13 cellular contexts compared by ENCODE assay signal in the genomic region with DNA sequence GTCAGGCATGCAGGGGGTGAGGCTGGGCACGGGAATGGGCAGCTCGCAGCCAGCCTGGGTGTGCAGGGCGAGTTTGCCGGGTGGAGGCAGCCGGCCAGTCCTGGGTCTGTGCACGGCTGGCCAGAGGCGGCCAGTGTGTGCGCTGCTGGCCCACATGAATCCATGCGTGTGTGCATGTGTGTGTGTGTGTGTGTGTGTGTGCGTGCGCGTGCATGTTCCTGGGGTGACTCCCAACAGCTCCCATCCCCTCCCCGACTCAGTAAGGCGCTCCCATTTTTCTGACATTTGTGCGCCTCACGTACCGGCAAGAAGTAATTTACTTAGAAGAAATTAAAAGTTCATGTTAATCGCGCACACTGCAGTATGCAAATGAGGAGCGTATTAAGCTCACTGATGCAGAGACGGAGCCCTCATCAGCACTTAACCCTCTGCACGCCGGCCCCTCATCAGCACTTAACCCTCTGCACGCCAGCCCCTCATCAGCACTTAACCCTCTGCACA. TPM values are rescaled to one million over a fixed set of nuclear protein-coding genes. Genes with fewer than 3 reads are reported as not detected.
DNase-seq lines count a peak whose midpoint lies in the region; ATAC-seq, FAIRE-seq and TF ChIP-seq lines count a peak whose summit lies in the region.
"Had no signal": no experiment of that assay in that cellular context is flagged by ENCODE, and none has a peak within 500 bp of the region (broad histone marks: within the 10 kb centered on the region; RNA-seq: fewer than 3 reads in every experiment).

No MANE protein-coding gene starts in this region.

- no peaks in the 10 kb centered on the region for H3K9me2 ChIP-seq in OCI-LY1 (ENCODE audit: low read depth, low read length)

- TF ChIP-seq POLR2A in heart left ventricle (IDR thresholded peaks at IDR 0.05) (no peak), spleen (IDR thresholded peaks at IDR 0.05) (no peak)

- H4K20me1 ChIP-seq in OCI-LY1 (ENCODE audit: insufficient read depth, low read length), result no peaks in the 10 kb centered on the region

- no peaks in the 10 kb centered on the region for H3K9me3 Mint-ChIP-seq in endothelial cell (ENCODE audit: unreplicated experiment)
- H3K9me3 Mint-ChIP-seq: CD4-positive, alpha-beta T cell had no signal

- ATAC-seq in heart left ventricle, result no peak
- no peak for ATAC-seq in GM21529 (IDR thresholded peaks at IDR 0.05; ENCODE audit: unreplicated experiment)
- no peak for ATAC-seq in GM21360 (IDR thresholded peaks at IDR 0.05; ENCODE audit: unreplicated experiment)

- H3K4me3 ChIP-seq in heart left ventricle (no peak overlapping the region), OCI-LY1 (ENCODE audit: low read depth, low read length, poor library complexity, severe bottlenecking) (peak overlapping the region; percentile 35), kidney (ENCODE audit: low read length in 2 of 2) (no peak overlapping the region), spleen (no peak overlapping the region)

- H3K36me3 ChIP-seq in heart left ventricle, result no peaks in the 10 kb centered on the region
- no peaks in the 10 kb centered on the region for H3K36me3 ChIP-seq in OCI-LY1 (ENCODE audit: insufficient read depth, low read length)
- H3K36me3 ChIP-seq in kidney (ENCODE audit: control insufficient read depth in 1 of 2, insufficient read depth in 2 of 2, low read length in 2 of 2), result no peaks in the 10 kb centered on the region
- no peaks in the 10 kb centered on the region for H3K36me3 ChIP-seq in spleen

- no peak overlapping the region for H2AFZ ChIP-seq in OCI-LY1 (ENCODE audit: low read length)

- no peak overlapping the region for H3K27ac Mint-ChIP-seq in endothelial cell (ENCODE audit: unreplicated experiment)
- H3K27ac Mint-ChIP-seq: CD4-positive, alpha-beta T cell had no signal

- H3K4me1 ChIP-seq in heart left ventricle, result no peaks in the 10 kb centered on the region
- peaks cover 45% of the 10 kb centered on the region for H3K4me1 ChIP-seq in OCI-LY1 (ENCODE audit: insufficient read depth, low read length, severe bottlenecking)
- no peaks in the 10 kb centered on the region for H3K4me1 ChIP-seq in kidney (ENCODE audit: control insufficient read depth in 1 of 2, insufficient read depth in 1 of 2, low read depth in 1 of 2, low read length in 2 of 2)
- peaks cover 0 to 11% (median 0%) of the 10 kb centered on the region in 6 donors for H3K4me1 ChIP-seq in spleen

- H3K27me3 ChIP-seq in heart left ventricle (peaks cover 4 to 75% (median 16%) of the 10 kb centered on the region in 9 donors), OCI-LY1 (ENCODE audit: insufficient read depth, low read length) (0 out of 2 replicates have a peak, but pooled peaks cover 3% of the 10 kb centered on the region), spleen (replicated peaks in 1 of 7) (peaks cover 0 to 76% (median 22%) of the 10 kb centered on the region in 7 donors)

- no peaks in the 10 kb centered on the region for H3F3A ChIP-seq in OCI-LY1 (ENCODE audit: insufficient read depth, low read length)

- H3K79me2 ChIP-seq in OCI-LY1 (ENCODE audit: insufficient read depth, low read length), result no peaks in the 10 kb centered on the region

- H3K27ac ChIP-seq in heart left ventricle, result no peak overlapping the region
- peak overlapping the region; percentile 69 for H3K27ac ChIP-seq in OCI-LY1 (ENCODE audit: low read depth, low read length, poor library complexity, severe bottlenecking)
- H3K27ac ChIP-seq in kidney (ENCODE audit: low read depth in 2 of 2, low read length in 2 of 2), result no peak overlapping the region
- no peak overlapping the region for H3K27ac ChIP-seq in spleen

- no peak overlapping the region for H3K4me3 Mint-ChIP-seq in endothelial cell (ENCODE audit: unreplicated experiment)
- H3K4me3 Mint-ChIP-seq: CD4-positive, alpha-beta T cell had no signal

- 57 to 63% (median 61%) methylated on average over 24 of the region's 24 CpGs for WGBS in heart left ventricle, 4 donors
- WGBS in spleen, 5 donors, result 60 to 67% (median 66%) methylated on average over 23 to 24 of the region's 24 CpGs

- no peak for TF ChIP-seq CTCF in heart left ventricle (IDR thresholded peaks at IDR 0.05)
- TF ChIP-seq CTCF in OCI-LY1 (IDR thresholded peaks at IDR 0.05; ENCODE audit: low read length), result no peak
- TF ChIP-seq CTCF in kidney (IDR thresholded peaks at IDR 0.05; ENCODE audit: borderline replicate concordance, extremely low read depth, insufficient read depth), result no peak
- no peak for TF ChIP-seq CTCF in spleen (IDR thresholded peaks at IDR 0.05 in 8 of 11, conservative IDR thresholded peaks at IDR 0.05 in 3 of 11)
- TF ChIP-seq CTCF in endothelial cell (IDR thresholded peaks at IDR 0.05; ENCODE audit: unreplicated experiment), result no peak

- H3K4me1 Mint-ChIP-seq in endothelial cell (ENCODE audit: unreplicated experiment), result no peaks in the 10 kb centered on the region

- no peaks in the 10 kb centered on the region for H3K36me3 Mint-ChIP-seq in endothelial cell (ENCODE audit: low read depth, unreplicated experiment)

- H3K9ac ChIP-seq in OCI-LY1 (ENCODE audit: low read length) (no peak overlapping the region; the same call in 1 of the 2 replicates), kidney (ENCODE audit: low read length in 2 of 2) (no peak overlapping the region)

- intact Hi-C loops in heart left ventricle (cut with DNase I), result no loop called here
- intact Hi-C loops in cardiac septum (cut with DNase I), result no loop called here
- intact Hi-C loops in kidney (cut with DNase I), result no loop called here
- intact Hi-C loops in spleen (cut with DNase I; ENCODE audit: low total_unique reads), result no loop called here

- peak in 3 of 5 donors; percentile 4 to 28 (median 8) for DNase-seq in heart left ventricle
- DNase-seq in cardiac septum (ENCODE audit: low spot score), result no peak
- DNase-seq in kidney, result peak; percentile 23
- peak; percentile 36 for DNase-seq in spleen
- no peak for DNase-seq in endothelial cell (ENCODE audit: low spot score)
- DNase-seq: GF-D8, NCI-H1092 treated with DMSO at 0.1 percent for 48 hours, NCI-H1694 treated with DMSO at 0.1 percent for 48 hours had no signal

- peaks cover 10% of the 10 kb centered on the region for H3K27me3 Mint-ChIP-seq in endothelial cell (ENCODE audit: unreplicated experiment)
- H3K27me3 Mint-ChIP-seq: CD4-positive, alpha-beta T cell had no signal

- no peak for FAIRE-seq in kidney (lab: Jason Lieb, UNC)
- FAIRE-seq: A204.1 had no signal

- H3K4me2 ChIP-seq in OCI-LY1 (ENCODE audit: low read length), result peak overlapping the region; percentile 55

- H3K9me3 ChIP-seq in heart left ventricle (no peaks in the 10 kb centered on the region), OCI-LY1 (ENCODE audit: low read length) (no peaks in the 10 kb centered on the region), kidney (ENCODE audit: control insufficient read depth in 1 of 2, low read length in 2 of 2) (no peaks in the 10 kb centered on the region), spleen (no peaks in the 10 kb centered on the region)

RNA-seq across cellular contexts. Expression of a gene that starts 55.4 kb away (rescaled TPM):
- total RNA-seq in heart left ventricle, result 10 to 100 TPM; 10.3 to 26.3 (median 19.3) TPM
- polyA plus RNA-seq in heart left ventricle, result 10 to 100 TPM; 12.2 to 22.9 TPM
- 14.7 TPM for total RNA-seq in cardiac septum
- total RNA-seq in kidney, result 33.2 TPM
- 39.0 TPM for polyA plus RNA-seq in kidney (ENCODE audit: insufficient read depth, low read depth, low replicate concordance)
- 10 to 100 TPM; 39.9 to 68.1 (median 50.0) TPM for total RNA-seq in spleen
- polyA plus RNA-seq in spleen, result 10 to 100 TPM; 35.4 to 50.2 (median 45.9) TPM
- 28.2 TPM for total RNA-seq in endothelial cell (ENCODE audit: unreplicated experiment)

Comparison
In these comparisons a context has a peak if more than half of its experiments do, and no peak if none do; other contexts are left out.
1. DNase-seq: peak in heart left ventricle (3 of 5), kidney (single experiment) and spleen (single experiment); none in cardiac septum (single experiment) and endothelial cell (single experiment).